Comparison of ENCODE assay signal across 1 cellular context in the genomic region with DNA sequence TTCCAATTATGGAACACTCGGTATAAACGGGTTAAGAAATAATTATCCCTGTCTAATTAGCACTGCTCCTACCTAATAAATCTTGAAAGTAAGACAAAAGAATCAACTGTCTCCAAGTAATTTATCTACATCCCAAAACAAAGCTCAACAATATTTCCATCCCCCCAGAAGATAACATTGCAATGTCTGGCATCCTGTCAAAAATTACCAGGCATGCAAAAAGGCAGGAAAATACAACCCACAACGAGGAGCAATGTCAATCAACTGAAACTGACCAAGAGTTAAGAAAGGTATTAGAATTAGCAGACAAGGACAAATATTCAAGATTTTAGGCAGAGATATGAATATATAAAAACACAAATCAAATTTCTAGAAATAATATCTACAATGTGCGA.
TF ChIP-seq lines count a peak whose summit lies in the region.

No MANE protein-coding gene starts in this region.

TF ChIP-seq in IMR-90, 13 proteins besides CTCF, POLR2A, EP300 and RAD21 (continued from another document):
- TF ChIP-seq, protein P1, sequence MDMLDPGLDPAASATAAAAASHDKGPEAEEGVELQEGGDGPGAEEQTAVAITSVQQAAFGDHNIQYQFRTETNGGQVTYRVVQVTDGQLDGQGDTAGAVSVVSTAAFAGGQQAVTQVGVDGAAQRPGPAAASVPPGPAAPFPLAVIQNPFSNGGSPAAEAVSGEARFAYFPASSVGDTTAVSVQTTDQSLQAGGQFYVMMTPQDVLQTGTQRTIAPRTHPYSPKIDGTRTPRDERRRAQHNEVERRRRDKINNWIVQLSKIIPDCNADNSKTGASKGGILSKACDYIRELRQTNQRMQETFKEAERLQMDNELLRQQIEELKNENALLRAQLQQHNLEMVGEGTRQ (IDR thresholded peaks at IDR 0.05; ENCODE audit: low read depth, low read length), result no peak
- TF ChIP-seq MAFK (IDR thresholded peaks at IDR 0.05; ENCODE audit: low read depth, low read length) (no peak), CEBPB (IDR thresholded peaks at IDR 0.05; ENCODE audit: low read depth, low read length) (no peak), RFX5 (IDR thresholded peaks at IDR 0.05; ENCODE audit: low read depth, low read length) (no peak), RCOR1 (IDR thresholded peaks at IDR 0.05; ENCODE audit: insufficient replicate concordance, low read length) (no peak), MAZ (IDR thresholded peaks at IDR 0.05; ENCODE audit: borderline replicate concordance, low read depth, low read length) (no peak)
- TF ChIP-seq, protein P2, sequence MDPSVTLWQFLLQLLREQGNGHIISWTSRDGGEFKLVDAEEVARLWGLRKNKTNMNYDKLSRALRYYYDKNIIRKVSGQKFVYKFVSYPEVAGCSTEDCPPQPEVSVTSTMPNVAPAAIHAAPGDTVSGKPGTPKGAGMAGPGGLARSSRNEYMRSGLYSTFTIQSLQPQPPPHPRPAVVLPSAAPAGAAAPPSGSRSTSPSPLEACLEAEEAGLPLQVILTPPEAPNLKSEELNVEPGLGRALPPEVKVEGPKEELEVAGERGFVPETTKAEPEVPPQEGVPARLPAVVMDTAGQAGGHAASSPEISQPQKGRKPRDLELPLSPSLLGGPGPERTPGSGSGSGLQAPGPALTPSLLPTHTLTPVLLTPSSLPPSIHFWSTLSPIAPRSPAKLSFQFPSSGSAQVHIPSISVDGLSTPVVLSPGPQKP (IDR thresholded peaks at IDR 0.05; ENCODE audit: borderline replicate concordance, low read depth, low read length), result no peak
